Comparison of ENCODE assay signal across 1 cellular context in genomic region chr2:134855709-134856108, GRCh38.
A peak's percentile ranks its signal among the peaks of the same experiment; 100 is the strongest.
TF ChIP-seq lines count a peak whose summit lies in the region.

No MANE protein-coding gene starts in this region.

TF ChIP-seq in GM23338, 12 proteins besides CTCF, POLR2A, EP300 and RAD21 (continued from another document):
- TF ChIP-seq ZNF462 (CRISPR knock-in tag; IDR thresholded peaks at IDR 0.05) = peak; percentile 34; the same call in 1 of the 2 replicates
